ENCODE assay signal across 1 cellular context in genomic region chrX:47202316-47202715, GRCh38.
A peak's percentile ranks its signal among the peaks of the same experiment; 100 is the strongest.
TF ChIP-seq lines count a peak whose summit lies in the region.

No MANE protein-coding gene starts in this region.

TF ChIP-seq in K562, 482 proteins besides CTCF, POLR2A, EP300 and RAD21:
- TF ChIP-seq GATA2 (CRISPR knock-in tag; IDR thresholded peaks at IDR 0.05) (no peak), RBFOX2 (IDR thresholded peaks at IDR 0.05; ENCODE audit: low read depth, low read length) (0 out of 2 replicates have a peak, but pooled peaks have one; percentile 26)
